Comparison of ENCODE assay signal across 1 cellular context in the genomic region with DNA sequence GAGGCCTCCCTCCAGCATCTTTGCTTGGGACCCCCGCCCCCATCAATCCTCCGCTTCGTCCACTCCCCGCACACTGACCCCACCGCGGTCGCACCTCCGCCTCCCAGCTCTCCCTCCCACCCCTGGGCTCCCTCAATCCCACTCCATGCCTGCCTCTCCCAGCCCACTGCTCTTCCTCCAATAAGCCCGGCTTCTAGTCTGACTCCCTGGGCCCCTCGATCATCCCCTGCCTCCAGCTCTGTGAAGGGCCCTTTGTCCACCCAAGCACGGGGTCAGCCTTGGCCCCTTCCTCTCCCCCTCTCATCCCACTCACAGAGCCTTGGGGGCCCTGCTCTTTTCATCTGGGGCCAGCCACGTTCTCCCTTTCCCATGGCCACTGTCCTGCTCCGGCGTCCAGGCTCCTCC.
TF ChIP-seq lines count a peak whose summit lies in the region.

No MANE protein-coding gene starts in this region.

TF ChIP-seq in SK-N-SH, 30 proteins besides CTCF, POLR2A, EP300 and RAD21 (continued from another document):
- TF ChIP-seq, protein P1, sequence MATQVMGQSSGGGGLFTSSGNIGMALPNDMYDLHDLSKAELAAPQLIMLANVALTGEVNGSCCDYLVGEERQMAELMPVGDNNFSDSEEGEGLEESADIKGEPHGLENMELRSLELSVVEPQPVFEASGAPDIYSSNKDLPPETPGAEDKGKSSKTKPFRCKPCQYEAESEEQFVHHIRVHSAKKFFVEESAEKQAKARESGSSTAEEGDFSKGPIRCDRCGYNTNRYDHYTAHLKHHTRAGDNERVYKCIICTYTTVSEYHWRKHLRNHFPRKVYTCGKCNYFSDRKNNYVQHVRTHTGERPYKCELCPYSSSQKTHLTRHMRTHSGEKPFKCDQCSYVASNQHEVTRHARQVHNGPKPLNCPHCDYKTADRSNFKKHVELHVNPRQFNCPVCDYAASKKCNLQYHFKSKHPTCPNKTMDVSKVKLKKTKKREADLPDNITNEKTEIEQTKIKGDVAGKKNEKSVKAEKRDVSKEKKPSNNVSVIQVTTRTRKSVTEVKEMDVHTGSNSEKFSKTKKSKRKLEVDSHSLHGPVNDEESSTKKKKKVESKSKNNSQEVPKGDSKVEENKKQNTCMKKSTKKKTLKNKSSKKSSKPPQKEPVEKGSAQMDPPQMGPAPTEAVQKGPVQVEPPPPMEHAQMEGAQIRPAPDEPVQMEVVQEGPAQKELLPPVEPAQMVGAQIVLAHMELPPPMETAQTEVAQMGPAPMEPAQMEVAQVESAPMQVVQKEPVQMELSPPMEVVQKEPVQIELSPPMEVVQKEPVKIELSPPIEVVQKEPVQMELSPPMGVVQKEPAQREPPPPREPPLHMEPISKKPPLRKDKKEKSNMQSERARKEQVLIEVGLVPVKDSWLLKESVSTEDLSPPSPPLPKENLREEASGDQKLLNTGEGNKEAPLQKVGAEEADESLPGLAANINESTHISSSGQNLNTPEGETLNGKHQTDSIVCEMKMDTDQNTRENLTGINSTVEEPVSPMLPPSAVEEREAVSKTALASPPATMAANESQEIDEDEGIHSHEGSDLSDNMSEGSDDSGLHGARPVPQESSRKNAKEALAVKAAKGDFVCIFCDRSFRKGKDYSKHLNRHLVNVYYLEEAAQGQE (IDR thresholded peaks at IDR 0.05; ENCODE audit: low read depth, low read length) = no peak
- TF ChIP-seq RXRA (IDR thresholded peaks at IDR 0.05; ENCODE audit: borderline replicate concordance, low read depth) (no peak), FOXM1 (IDR thresholded peaks at IDR 0.05; ENCODE audit: low read depth) (no peak), CHD2 (IDR thresholded peaks at IDR 0.05; ENCODE audit: low read length, partially characterized antibody) (no peak), SIN3A (IDR thresholded peaks at IDR 0.05; ENCODE audit: borderline replicate concordance, low read depth, low read length) (no peak), EZH2phosphoT487 (IDR thresholded peaks at IDR 0.05; ENCODE audit: borderline replicate concordance, low read depth) (no peak), MEF2A (IDR thresholded peaks at IDR 0.05; ENCODE audit: borderline replicate concordance, low read depth) (no peak), GATA2 (CRISPR knock-in tag; IDR thresholded peaks at IDR 0.05) (no peak), GABPA (IDR thresholded peaks at IDR 0.05; ENCODE audit: low read depth) (no peak), TCF12 (IDR thresholded peaks at IDR 0.05) (no peak), FOXJ3 (CRISPR knock-in tag; IDR thresholded peaks at IDR 0.05) (no peak)
- TF ChIP-seq, protein P2, sequence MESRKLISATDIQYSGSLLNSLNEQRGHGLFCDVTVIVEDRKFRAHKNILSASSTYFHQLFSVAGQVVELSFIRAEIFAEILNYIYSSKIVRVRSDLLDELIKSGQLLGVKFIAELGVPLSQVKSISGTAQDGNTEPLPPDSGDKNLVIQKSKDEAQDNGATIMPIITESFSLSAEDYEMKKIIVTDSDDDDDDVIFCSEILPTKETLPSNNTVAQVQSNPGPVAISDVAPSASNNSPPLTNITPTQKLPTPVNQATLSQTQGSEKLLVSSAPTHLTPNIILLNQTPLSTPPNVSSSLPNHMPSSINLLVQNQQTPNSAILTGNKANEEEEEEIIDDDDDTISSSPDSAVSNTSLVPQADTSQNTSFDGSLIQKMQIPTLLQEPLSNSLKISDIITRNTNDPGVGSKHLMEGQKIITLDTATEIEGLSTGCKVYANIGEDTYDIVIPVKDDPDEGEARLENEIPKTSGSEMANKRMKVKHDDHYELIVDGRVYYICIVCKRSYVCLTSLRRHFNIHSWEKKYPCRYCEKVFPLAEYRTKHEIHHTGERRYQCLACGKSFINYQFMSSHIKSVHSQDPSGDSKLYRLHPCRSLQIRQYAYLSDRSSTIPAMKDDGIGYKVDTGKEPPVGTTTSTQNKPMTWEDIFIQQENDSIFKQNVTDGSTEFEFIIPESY (IDR thresholded peaks at IDR 0.05; ENCODE audit: borderline replicate concordance, low read depth) = no peak
